ENCODE assay signal across 8 cellular contexts in the genomic region with DNA sequence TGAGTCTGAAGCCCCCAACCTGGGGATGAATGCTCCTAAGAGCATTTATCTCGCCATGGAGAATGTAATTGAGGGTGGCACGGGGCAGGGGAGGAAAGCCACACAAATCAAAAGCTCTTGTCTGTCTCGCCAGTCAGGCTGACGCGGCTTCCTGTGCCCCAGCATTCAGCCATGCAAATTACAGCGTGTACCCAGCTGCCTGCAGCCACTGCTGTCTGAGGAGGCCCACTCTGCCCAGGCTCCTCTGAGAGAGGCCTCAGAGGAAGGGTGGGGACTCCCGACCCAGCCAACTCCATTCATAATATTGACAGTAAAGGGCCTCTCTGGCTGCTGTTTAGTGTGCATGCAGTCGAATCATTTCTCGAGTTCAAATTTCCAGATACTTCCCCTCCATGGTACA. TPM values are rescaled to one million over a fixed set of nuclear protein-coding genes. Genes with fewer than 3 reads are reported as not detected.
DNase-seq lines count a peak whose midpoint lies in the region; ATAC-seq, FAIRE-seq and TF ChIP-seq lines count a peak whose summit lies in the region.

No MANE protein-coding gene starts in this region.

- H3K9me3 ChIP-seq in A549, result no peaks in the 10 kb centered on the region

- CTCF ChIA-PET in A549 (lab: Yijun Ruan, JAX), result interaction anchor here (1.3 to 1.7 kb wide), 5 partner anchors 10 to 310 kb away, joined by 3 to 6 read pairs (median 4); no protein-coding TSS in a partner anchor

- FAIRE-seq in A549 (lab: Jason Lieb, UNC), result no peak

- no peak for TF ChIP-seq EP300 in A549 (IDR thresholded peaks at IDR 0.05)

- H3K4me3 ChIP-seq in A549 (0 out of 3 replicates have a peak overlapping the region, but pooled peaks have one; percentile 14), foreskin fibroblast (ENCODE audit: low read depth in 1 of 2, low read length in 2 of 2) (no peak overlapping the region)

- H3K9me3 Mint-ChIP-seq in progenitor cell of endocrine pancreas (ENCODE audit: low read depth), result no peaks in the 10 kb centered on the region

- peak overlapping the region; percentile 98 for H3K27ac Mint-ChIP-seq in progenitor cell of endocrine pancreas

- H3K36me3 Mint-ChIP-seq in progenitor cell of endocrine pancreas (ENCODE audit: insufficient read depth), result peaks cover 4% of the 10 kb centered on the region

- H3K27me3 Mint-ChIP-seq in progenitor cell of endocrine pancreas, result no peaks in the 10 kb centered on the region

- no peak for DNase-seq in A549 (ENCODE audit: low read depth in 1 of 2, low spot score in 1 of 2)
- DNase-seq in NOMO-1 treated with dmso at 0.1 percent for 144 hours (lab: John Stamatoyannopoulos, UW; ENCODE audit: unreplicated experiment), result peak; percentile 89
- DNase-seq in activated T-cell treated with anti-CD3 and anti-CD28 coated beads, Interleukin-2, amount 50 U/mL, for 48 hours, result peak; percentile 78 to 82
- peak; percentile 60 to 74 for DNase-seq in foreskin fibroblast
- no peak for DNase-seq in progenitor cell of endocrine pancreas (ENCODE audit: low spot score, unreplicated experiment)
- DNase-seq in erythroblast (lab: John Stamatoyannopoulos, UW), result no peak

- TF ChIP-seq POLR2A in A549 (IDR thresholded peaks at IDR 0.05; ENCODE audit: low read length) (no peak), erythroblast (IDR thresholded peaks at IDR 0.05; ENCODE audit: low read length) (no peak)

- H3K4me2 ChIP-seq in A549, result peak overlapping the region; percentile 72

- TF ChIP-seq CTCF in A549 (IDR thresholded peaks at IDR 0.05) (no peak), foreskin fibroblast (IDR thresholded peaks at IDR 0.05; ENCODE audit: low read depth, low read length) (no peak), progenitor cell of endocrine pancreas (IDR thresholded peaks at IDR 0.05; ENCODE audit: unreplicated experiment) (no peak)

- no peak for TF ChIP-seq RAD21 in A549 (conservative IDR thresholded peaks at IDR 0.05 in 1 of 2, IDR thresholded peaks at IDR 0.05 in 1 of 2)

- peak overlapping the region; percentile 94 to 99 for H3K27ac ChIP-seq in A549

- ATAC-seq in A549 (no peak), GM19025 (IDR thresholded peaks at IDR 0.05; ENCODE audit: low read depth, unreplicated experiment) (peak; percentile 80), HG03159 (IDR thresholded peaks at IDR 0.05; ENCODE audit: unreplicated experiment) (peak; percentile 78)

- 17% methylated on average over 5 of the region's 9 CpGs for WGBS in A549 (ENCODE audit: missing lambda C conversion rate)

- H3K4me1 ChIP-seq in A549, result peaks cover 96% of the 10 kb centered on the region

- peaks cover 88% of the 10 kb centered on the region for H3K4me1 Mint-ChIP-seq in progenitor cell of endocrine pancreas (ENCODE audit: low read depth)

- POLR2A ChIA-PET in A549 (lab: Yijun Ruan, JAX), result interaction anchor here (0.5 to 3.0 kb wide), 4 partner anchors 20 to 439 kb away, joined by 3 to 11 read pairs (median 3); no protein-coding TSS in a partner anchor

- H3K4me3 Mint-ChIP-seq in progenitor cell of endocrine pancreas (ENCODE audit: low read depth), result peak overlapping the region; percentile 52

TF ChIP-seq in A549, 52 proteins besides CTCF, POLR2A, EP300 and RAD21:
- TF ChIP-seq HDAC2 (IDR thresholded peaks at IDR 0.05), result no peak
- no peak for TF ChIP-seq NPAS2 (CRISPR knock-in tag; IDR thresholded peaks at IDR 0.05; ENCODE audit: borderline replicate concordance)
- TF ChIP-seq KDM1A (IDR thresholded peaks at IDR 0.05; ENCODE audit: low read depth), result no peak
- no peak for TF ChIP-seq GATA3 (IDR thresholded peaks at IDR 0.05; ENCODE audit: borderline replicate concordance)
- no peak for TF ChIP-seq MAZ (IDR thresholded peaks at IDR 0.05; ENCODE audit: borderline replicate concordance, low read depth, low read length)
- no peak for TF ChIP-seq CHD2 (IDR thresholded peaks at IDR 0.05; ENCODE audit: low read length, partially characterized antibody)
- no peak for TF ChIP-seq ZSCAN20 (CRISPR knock-in tag; IDR thresholded peaks at IDR 0.05)

RNA-seq across cellular contexts. Expression of gene SMAD7, which starts 22.0 kb away (rescaled TPM):
- polyA plus RNA-seq in A549 (2011; rRNA removed) (18.9 and 19.9 TPM in 2 replicates), A549 (2017; fragmentation: RNase III; extraction: RNeasy Plus Mini Kit Qiagen cat#74134 plus additional on column Dnase treatment) (26.9 to 29.1 TPM (median 29.0 TPM) in 3 replicates)
- polyA plus RNA-seq in A549 (2012; cell fraction: cytosol; rRNA removed), result 38.2 and 48.5 TPM in 2 replicates
- polyA plus RNA-seq in A549 (2012; cell fraction: nucleus; rRNA removed), result 76.0 and 84.4 TPM in 2 replicates
- polyA minus RNA-seq in A549 (2011; rRNA and poly(A)+ RNA removed), result 51.4 and 52.2 TPM in 2 replicates
- total RNA-seq in progenitor cell of endocrine pancreas, result 24.3 and 27.8 TPM in 2 replicates

Comparison
In these comparisons a context has a peak if more than half of its experiments do, and no peak if none do; other contexts are left out.
1. ATAC-seq: peak in GM19025 (single experiment) and HG03159 (single experiment); none in A549 (0 of 2).
2. DNase-seq: peak in NOMO-1 treated with dmso at 0.1 percent for 144 hours (single experiment), activated T-cell treated with anti-CD3 and anti-CD28 coated beads, Interleukin-2, amount 50 U/mL, for 48 hours (2 of 2) and foreskin fibroblast (2 of 2); none in A549 (0 of 2), progenitor cell of endocrine pancreas (single experiment) and erythroblast (0 of 2).